ENCODE assay signal across 10 cellular contexts in genomic region chr1:2322593-2323295, GRCh38.
DNase-seq lines count a peak whose midpoint lies in the region; ATAC-seq and TF ChIP-seq lines count a peak whose summit lies in the region.
"Had no signal": no experiment of that assay in that cellular context is flagged by ENCODE, and none has a peak within 500 bp of the region (broad histone marks: within the 10 kb centered on the region; RNA-seq: fewer than 3 reads in every experiment).

No MANE protein-coding gene starts in this region.

- H3K36me3 Mint-ChIP-seq in endodermal cell (ENCODE audit: low read depth): no peaks in the 10 kb centered on the region

- peak overlapping the region; percentile 0 to 98 for H2BK12ac ChIP-seq in mesenchymal stem cell (ENCODE audit: low read length in 2 of 2)

- no peak for ATAC-seq in HG03469 (IDR thresholded peaks at IDR 0.05; ENCODE audit: unreplicated experiment)

- DNase-seq in endodermal cell (no peak), mesenchymal stem cell (no peak), cortex of kidney (lab: John Stamatoyannopoulos, UW) (no peak), NCI-H345 treated with DMSO at 0.1 percent for 48 hours (lab: John Stamatoyannopoulos, UW; ENCODE audit: unreplicated experiment) (no peak), D341Med (ENCODE audit: low spot score) (no peak)
- DNase-seq: DMS 273 treated with DMSO at 0.1 percent for 48 hours; stimulated activated CD4-positive, alpha-beta T cell treated with anti-CD3 and anti-CD28 coated beads, Interleukin-1b, Interleukin-23, amount 100 ng/mL, for 48 hours had no signal

- peak overlapping the region; percentile 6 for H2AFZ ChIP-seq in mesenchymal stem cell (ENCODE audit: low read depth, low read length)

- peak overlapping the region; percentile 71 to 84 for H3K18ac ChIP-seq in mesenchymal stem cell (ENCODE audit: low read depth in 1 of 2, low read length in 2 of 2)

- H3K9ac ChIP-seq in HUES64 (ENCODE audit: low read depth, low read length) (0 out of 2 replicates have a peak overlapping the region, but pooled peaks have one; percentile 16), endodermal cell (ENCODE audit: extremely low read depth, low read length, poor library complexity, severe bottlenecking) (no peak overlapping the region), mesenchymal stem cell (ENCODE audit: low read length) (peak overlapping the region; percentile 93), subcutaneous abdominal adipose tissue (ENCODE audit: low read length in 5 of 5) (peak overlapping the region in 2 of 5 donors; percentile 30 to 69)

- peaks cover 10% of the 10 kb centered on the region for H3K4me1 ChIP-seq in HUES64 (ENCODE audit: insufficient read depth, low read length)
- H3K4me1 ChIP-seq in endodermal cell (ENCODE audit: control insufficient read depth, insufficient read depth, low read length): no peaks in the 10 kb centered on the region
- H3K4me1 ChIP-seq in mesenchymal stem cell (ENCODE audit: control insufficient read depth, insufficient read depth, low read depth, low read length): peaks cover 51% of the 10 kb centered on the region
- peaks cover 3 to 60% (median 57%) of the 10 kb centered on the region in 5 donors for H3K4me1 ChIP-seq in subcutaneous abdominal adipose tissue (ENCODE audit: control insufficient read depth in 5 of 5, insufficient read depth in 5 of 5, low read length in 5 of 5)

- H2BK5ac ChIP-seq in mesenchymal stem cell (ENCODE audit: low read depth, low read length, poor library complexity, severe bottlenecking): peak overlapping the region; percentile 92

- H3K27ac Mint-ChIP-seq in endodermal cell: no peak overlapping the region

- no peaks in the 10 kb centered on the region for H3K4me1 Mint-ChIP-seq in endodermal cell

- TF ChIP-seq CTCF in endodermal cell (conservative IDR thresholded peaks at IDR 0.05): no peak

- H3K9me3 ChIP-seq in HUES64 (ENCODE audit: insufficient read depth, low read depth, low read length) (no peaks in the 10 kb centered on the region), endodermal cell (ENCODE audit: control insufficient read depth, low read length) (no peaks in the 10 kb centered on the region), mesenchymal stem cell (ENCODE audit: control insufficient read depth, low read length) (no peaks in the 10 kb centered on the region), subcutaneous abdominal adipose tissue (ENCODE audit: control insufficient read depth in 5 of 5, low read length in 5 of 5) (no peaks in the 10 kb centered on the region)

- H3K4me3 Mint-ChIP-seq in endodermal cell: no peak overlapping the region

- H3K27me3 ChIP-seq in HUES64 (ENCODE audit: insufficient read depth, low read length) (peaks cover 3% of the 10 kb centered on the region; the same call in 1 of the 2 replicates), endodermal cell (ENCODE audit: control insufficient read depth, insufficient read depth, low read length, poor library complexity, severe bottlenecking) (peaks cover 8% of the 10 kb centered on the region), mesenchymal stem cell (ENCODE audit: control insufficient read depth in 1 of 2, insufficient read depth in 1 of 2, low read length in 2 of 2) (peaks cover 0 to 48% of the 10 kb centered on the region in 2 experiments), subcutaneous abdominal adipose tissue (ENCODE audit: control insufficient read depth in 5 of 5, insufficient read depth in 4 of 5, low read length in 5 of 5) (peaks cover 0 to 2% (median 0%) of the 10 kb centered on the region in 5 donors)

- H3K23ac ChIP-seq in mesenchymal stem cell (ENCODE audit: low read length in 2 of 2): no peak overlapping the region

- peak overlapping the region; percentile 72 for H4K91ac ChIP-seq in mesenchymal stem cell (ENCODE audit: low read length)

- H3K27ac ChIP-seq in HUES64 (ENCODE audit: low read depth, low read length) (peak overlapping the region; percentile 41; the same call in 1 of the 2 replicates), endodermal cell (ENCODE audit: low read depth, low read length) (peak overlapping the region; percentile 96), mesenchymal stem cell (ENCODE audit: low read length, poor library complexity, severe bottlenecking) (peak overlapping the region; percentile 97), subcutaneous abdominal adipose tissue (ENCODE audit: low read depth, low read length) (peak overlapping the region; percentile 84)

- H4K8ac ChIP-seq in mesenchymal stem cell (ENCODE audit: low read length): peak overlapping the region; percentile 76

- H3K4ac ChIP-seq in mesenchymal stem cell (ENCODE audit: low read depth in 1 of 2, low read length in 2 of 2): peak overlapping the region; percentile 45 to 57

- H2AK5ac ChIP-seq in mesenchymal stem cell (ENCODE audit: low read length, severe bottlenecking): peak overlapping the region; percentile 77

- 92% methylated on average over 46 of the region's 46 CpGs for WGBS in HUES64
- WGBS in endodermal cell (ENCODE audit: insufficient coverage in 1 of 2, insufficient read length in 1 of 2), 2 experiments: 83 to 95% methylated on average over 15 to 46 of the region's 46 CpGs
- WGBS in mesenchymal stem cell: 92% methylated on average over 46 of the region's 46 CpGs

- H3K4me3 ChIP-seq in HUES64 (ENCODE audit: low read length) (no peak overlapping the region), endodermal cell (ENCODE audit: low read length) (no peak overlapping the region), mesenchymal stem cell (ENCODE audit: insufficient read depth in 1 of 2, low read depth in 1 of 2, low read length in 2 of 2) (peak overlapping the region in 1 of 2 experiments; percentile 29), subcutaneous abdominal adipose tissue (ENCODE audit: low read depth in 1 of 5, low read length in 5 of 5) (no peak overlapping the region)

- H2BK120ac ChIP-seq in mesenchymal stem cell (ENCODE audit: low read depth, low read length): peak overlapping the region; percentile 64

- H3K36me3 ChIP-seq in HUES64 (ENCODE audit: insufficient read depth, low read length) (no peaks in the 10 kb centered on the region), endodermal cell (ENCODE audit: control insufficient read depth, insufficient read depth, low read length) (no peaks in the 10 kb centered on the region), mesenchymal stem cell (ENCODE audit: control insufficient read depth in 1 of 2, insufficient read depth in 2 of 2, low read depth in 1 of 2, low read length in 2 of 2) (peaks cover 0 to 5% of the 10 kb centered on the region in 2 experiments), subcutaneous abdominal adipose tissue (ENCODE audit: control insufficient read depth in 5 of 5, insufficient read depth in 5 of 5, low read length in 5 of 5) (no peaks in the 10 kb centered on the region)

- H3K9me3 Mint-ChIP-seq in endodermal cell: peaks cover 2% of the 10 kb centered on the region

- peak overlapping the region in 1 of 2 experiments; percentile 62 for H3K14ac ChIP-seq in mesenchymal stem cell (ENCODE audit: low read length in 2 of 2)

- no peak overlapping the region for H3K4me2 ChIP-seq in mesenchymal stem cell (ENCODE audit: low read length, poor library complexity, severe bottlenecking)

- no peaks in the 10 kb centered on the region for H3K79me1 ChIP-seq in mesenchymal stem cell (replicated peaks; ENCODE audit: low read length, poor library complexity, severe bottlenecking)

- peaks cover 13% of the 10 kb centered on the region for H3K27me3 Mint-ChIP-seq in endodermal cell (ENCODE audit: insufficient read depth)

- peak overlapping the region; percentile 75 for H2BK15ac ChIP-seq in mesenchymal stem cell (ENCODE audit: low read depth, poor library complexity, severe bottlenecking)

Comparison
In these comparisons a context has a peak if more than half of its experiments do, and no peak if none do; other contexts are left out.
1. H3K27ac ChIP-seq: peak in every context shown above with its lines; median percentile 97 in mesenchymal stem cell; 96 in endodermal cell; 84 in subcutaneous abdominal adipose tissue; 41 in HUES64.